1 cellular context compared by ENCODE assay signal in the genomic region with DNA sequence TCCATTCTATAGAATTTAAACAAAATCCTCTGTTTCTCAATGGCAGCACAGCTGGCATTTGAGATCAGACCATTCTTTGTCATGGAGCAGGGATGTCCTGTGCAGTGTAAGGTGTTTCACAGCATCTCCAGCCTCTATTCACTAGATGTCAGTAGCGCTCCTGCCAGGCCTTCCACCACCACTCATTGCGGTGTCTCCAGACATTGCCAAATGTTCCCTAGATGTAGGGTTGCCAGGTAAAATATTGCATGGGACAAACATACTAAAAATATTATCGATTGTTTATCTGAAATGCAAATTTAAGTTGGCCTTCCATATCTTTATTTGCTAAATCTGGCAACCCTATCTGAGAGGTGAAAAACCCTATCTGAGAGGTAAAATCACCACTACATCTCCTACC.
TF ChIP-seq lines count a peak whose summit lies in the region.

No MANE protein-coding gene starts in this region.

TF ChIP-seq in endothelial cell of umbilical vein, 7 proteins besides CTCF, POLR2A, EP300 and RAD21:
- TF ChIP-seq FOS (IDR thresholded peaks at IDR 0.05; ENCODE audit: borderline replicate concordance, insufficient read depth, low read length) (no peak), POLR2AphosphoS5 (IDR thresholded peaks at IDR 0.05; ENCODE audit: insufficient read depth, low read depth, low read length) (no peak), MYC (IDR thresholded peaks at IDR 0.05; ENCODE audit: low read depth, low read length) (no peak), GATA2 (IDR thresholded peaks at IDR 0.05; ENCODE audit: insufficient read depth, insufficient read length, low read depth, low read length) (no peak), EZH2 (IDR thresholded peaks at IDR 0.05; ENCODE audit: borderline replicate concordance, low read depth, low read length, severe bottlenecking) (no peak), JUN (IDR thresholded peaks at IDR 0.05; ENCODE audit: borderline replicate concordance, insufficient read depth, insufficient read length, low read depth) (no peak)
- TF ChIP-seq, protein P1, sequence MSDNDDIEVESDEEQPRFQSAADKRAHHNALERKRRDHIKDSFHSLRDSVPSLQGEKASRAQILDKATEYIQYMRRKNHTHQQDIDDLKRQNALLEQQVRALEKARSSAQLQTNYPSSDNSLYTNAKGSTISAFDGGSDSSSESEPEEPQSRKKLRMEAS (IDR thresholded peaks at IDR 0.05; ENCODE audit: insufficient read depth, insufficient read length), result no peak
